ENCODE assay signal across 9 cellular contexts in genomic region chr1:221157026-221157761, GRCh38.
DNase-seq lines count a peak whose midpoint lies in the region; ATAC-seq and TF ChIP-seq lines count a peak whose summit lies in the region.
"Had no signal": no experiment of that assay in that cellular context is flagged by ENCODE, and none has a peak within 500 bp of the region (broad histone marks: within the 10 kb centered on the region; RNA-seq: fewer than 3 reads in every experiment).

No MANE protein-coding gene starts in this region.

- intact Hi-C loops in gastrocnemius medialis (cut with DNase I; ENCODE audit: low total_unique reads) = no loop called here

- H3K27ac ChIP-seq in gastrocnemius medialis = no peak overlapping the region

- DNase-seq in SHP77 treated with DMSO at 0.1 percent for 48 hours (lab: John Stamatoyannopoulos, UW) (peak; percentile 30), gastrocnemius medialis (no peak), DMS79 treated with DMSO at 0.1 percent for 48 hours (lab: John Stamatoyannopoulos, UW) (no peak), NCI-H2029 (lab: John Stamatoyannopoulos, UW) (no peak), mesenteric fat pad (ENCODE audit: low spot score) (no peak)
- DNase-seq: NCI-H2227 treated with DMSO at 0.1 percent for 48 hours had no signal

- no peaks in the 10 kb centered on the region for H3K27me3 ChIP-seq in gastrocnemius medialis

- no peak overlapping the region for H3K4me3 ChIP-seq in gastrocnemius medialis

- peaks cover 0 to 4% of the 10 kb centered on the region in 2 donors for H3K4me1 ChIP-seq in gastrocnemius medialis

- no peak for TF ChIP-seq POLR2A in gastrocnemius medialis (IDR thresholded peaks at IDR 0.05)

- no peaks in the 10 kb centered on the region for H3K36me3 ChIP-seq in gastrocnemius medialis

- TF ChIP-seq CTCF in gastrocnemius medialis (IDR thresholded peaks at IDR 0.05 in 4 of 5, conservative IDR thresholded peaks at IDR 0.05 in 1 of 5) = no peak

- in situ Hi-C loops in gastrocnemius medialis (cut with MboI; ENCODE audit: low sequenced_read_pairs in 4 of 4) = no loop called here

- no peaks in the 10 kb centered on the region for H3K9me3 ChIP-seq in gastrocnemius medialis

- ATAC-seq in GM18502 (IDR thresholded peaks at IDR 0.05; ENCODE audit: poor library complexity, unreplicated experiment) (peak; percentile 95), GM21529 (IDR thresholded peaks at IDR 0.05; ENCODE audit: unreplicated experiment) (peak; percentile 91), HG03354 (IDR thresholded peaks at IDR 0.05; ENCODE audit: poor library complexity, severe bottlenecking, unreplicated experiment) (peak; percentile 97), gastrocnemius medialis (no peak)

Comparison
In these comparisons a context has a peak if more than half of its experiments do, and no peak if none do; other contexts are left out.
1. ATAC-seq: peak in GM18502 (single experiment), GM21529 (single experiment) and HG03354 (single experiment); none in gastrocnemius medialis (0 of 2).